8 cellular contexts compared by ENCODE assay signal in genomic region chr3:42502429-42503250, GRCh38. TPM values are rescaled to one million over a fixed set of nuclear protein-coding genes. Genes with fewer than 3 reads are reported as not detected.
DNase-seq lines count a peak whose midpoint lies in the region; ATAC-seq and TF ChIP-seq lines count a peak whose summit lies in the region.

A gene with protein sequence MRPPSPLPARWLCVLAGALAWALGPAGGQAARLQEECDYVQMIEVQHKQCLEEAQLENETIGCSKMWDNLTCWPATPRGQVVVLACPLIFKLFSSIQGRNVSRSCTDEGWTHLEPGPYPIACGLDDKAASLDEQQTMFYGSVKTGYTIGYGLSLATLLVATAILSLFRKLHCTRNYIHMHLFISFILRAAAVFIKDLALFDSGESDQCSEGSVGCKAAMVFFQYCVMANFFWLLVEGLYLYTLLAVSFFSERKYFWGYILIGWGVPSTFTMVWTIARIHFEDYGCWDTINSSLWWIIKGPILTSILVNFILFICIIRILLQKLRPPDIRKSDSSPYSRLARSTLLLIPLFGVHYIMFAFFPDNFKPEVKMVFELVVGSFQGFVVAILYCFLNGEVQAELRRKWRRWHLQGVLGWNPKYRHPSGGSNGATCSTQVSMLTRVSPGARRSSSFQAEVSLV (plus strand): TSS chr3:42502643. CDS start chr3:42502736, 93 bp downstream.

- H3K9ac ChIP-seq in duodenal mucosa (ENCODE audit: low read depth in 1 of 2, low read length in 2 of 2) (peak within 1 kb of the TSS; percentile 77), mesenchymal stem cell (ENCODE audit: low read length) (no peak within 1 kb of the TSS)

- no peak within 1 kb of the TSS for H3K4ac ChIP-seq in mesenchymal stem cell (ENCODE audit: low read depth in 1 of 2, low read length in 2 of 2)

- peak within 1 kb of the TSS; percentile 91 for H3K4me3 Mint-ChIP-seq in activated CD4-positive, alpha-beta memory T cell treated with anti-CD3 and anti-CD28 coated beads for 36 hours

- H3K4me3 ChIP-seq in A673 (ENCODE audit: low read depth, low read length, poor library complexity, severe bottlenecking) (peak within 1 kb of the TSS; percentile 41), duodenal mucosa (ENCODE audit: low read depth in 1 of 2, low read length in 2 of 2) (peak within 1 kb of the TSS; percentile 65 to 83), mesenchymal stem cell (ENCODE audit: insufficient read depth in 1 of 2, low read depth in 1 of 2, low read length in 2 of 2) (peak within 1 kb of the TSS; percentile 27 to 39)

- H2BK12ac ChIP-seq in mesenchymal stem cell (ENCODE audit: low read length in 2 of 2): peak within 1 kb of the TSS in 1 of 2 experiments; percentile 17

- H3K9me3 Mint-ChIP-seq in activated CD4-positive, alpha-beta memory T cell treated with anti-CD3 and anti-CD28 coated beads for 36 hours: no peaks in the 10 kb centered on the region

- POLR2A ChIA-PET in A673 (lab: Charles Lee; ENCODE audit: low non-redundant PET): no interaction called here
- POLR2A ChIA-PET in activated CD4-positive, alpha-beta memory T cell treated with anti-CD3 and anti-CD28 coated beads for 36 hours (lab: Charles Lee): interaction anchor here (0.7 to 1.9 kb wide), 9 partner anchors 10 to 1304 kb away, joined by 3 to 6 read pairs (median 5); partner anchors contain the start of genes CTNNB1, SEC22C and SS18L2

- H3K27me3 ChIP-seq in A673 (replicated peaks; ENCODE audit: insufficient read depth, low read depth, low read length, poor library complexity) (peaks cover 3% of the 10 kb centered on the region), duodenal mucosa (ENCODE audit: control insufficient read depth in 1 of 2, insufficient read depth in 2 of 2, low read length in 2 of 2) (peaks cover 7% of the 10 kb centered on the region in 2 donors), mesenchymal stem cell (ENCODE audit: control insufficient read depth in 1 of 2, insufficient read depth in 1 of 2, low read length in 2 of 2) (peaks cover 40 to 81% of the 10 kb centered on the region in 2 experiments)

- no peak within 1 kb of the TSS for H3K18ac ChIP-seq in mesenchymal stem cell (ENCODE audit: low read depth in 1 of 2, low read length in 2 of 2)

- peaks cover 44% of the 10 kb centered on the region for H3K4me1 Mint-ChIP-seq in activated CD4-positive, alpha-beta memory T cell treated with anti-CD3 and anti-CD28 coated beads for 36 hours (ENCODE audit: low read depth)

- H3K23ac ChIP-seq in mesenchymal stem cell (ENCODE audit: low read length in 2 of 2): peak within 1 kb of the TSS in 1 of 2 experiments; percentile 57

- no peak within 1 kb of the TSS for H2BK15ac ChIP-seq in mesenchymal stem cell (ENCODE audit: low read depth, poor library complexity, severe bottlenecking)

- peak within 1 kb of the TSS in 1 of 2 experiments; percentile 56 for H3K14ac ChIP-seq in mesenchymal stem cell (ENCODE audit: low read length in 2 of 2)

- no peak within 1 kb of the TSS for H2BK5ac ChIP-seq in mesenchymal stem cell (ENCODE audit: low read depth, low read length, poor library complexity, severe bottlenecking)

- H3K9me3 ChIP-seq in A673 (ENCODE audit: low read depth, low read length, poor library complexity, severe bottlenecking) (no peaks in the 10 kb centered on the region), duodenal mucosa (ENCODE audit: control insufficient read depth in 1 of 2, low read length in 2 of 2) (no peaks in the 10 kb centered on the region), mesenchymal stem cell (ENCODE audit: control insufficient read depth, low read length) (peaks cover 4% of the 10 kb centered on the region)

- DNase-seq in A673 (ENCODE audit: low spot score) (peak; percentile 70), NCI-H446 treated with DMSO at 0.1 percent for 48 hours (lab: John Stamatoyannopoulos, UW) (peak; percentile 0), mesenchymal stem cell (peak; percentile 38)
- DNase-seq in activated CD4-positive, alpha-beta memory T cell treated with anti-CD3 and anti-CD28 coated beads for 36 hours: peak; percentile 94
- DNase-seq in stimulated activated CD8-positive, alpha-beta memory T cell treated with anti-CD3 and anti-CD28 coated beads, Interleukin-12 subunit alpha, Interleukin-12 subunit beta, amount 100 ng/mL, for 24 hours (ENCODE audit: extremely low read depth): peak; percentile 73

- peaks cover 27% of the 10 kb centered on the region for H3K27me3 Mint-ChIP-seq in activated CD4-positive, alpha-beta memory T cell treated with anti-CD3 and anti-CD28 coated beads for 36 hours

- BruUV-seq in A673 (replicated peaks; lab: Mats Ljungman, UMichigan): no TSS peak

- ATAC-seq in GM18868 (IDR thresholded peaks at IDR 0.05; ENCODE audit: unreplicated experiment): peak; percentile 97
- peak; percentile 97 for ATAC-seq in HG03108 (IDR thresholded peaks at IDR 0.05; ENCODE audit: unreplicated experiment)

- WGBS in mesenchymal stem cell: 19% methylated on average over 37 of the region's 69 CpGs

- no peak for TF ChIP-seq CTCF in A673 (conservative IDR thresholded peaks at IDR 0.05; ENCODE audit: low read depth, low read length)

- CTCF ChIA-PET in A673 (lab: Charles Lee): interaction anchor here (0.6 kb wide), 1 partner anchor 32 kb away, joined by 3 read pairs; no protein-coding TSS in a partner anchor
- CTCF ChIA-PET in activated CD4-positive, alpha-beta memory T cell treated with anti-CD3 and anti-CD28 coated beads for 36 hours (lab: Charles Lee): interaction anchor here (0.6 to 3.2 kb wide), 26 partner anchors 9 to 379 kb away, joined by 3 to 76 read pairs (median 6); no protein-coding TSS in a partner anchor

- H2BK120ac ChIP-seq in mesenchymal stem cell (ENCODE audit: low read depth, low read length): peak within 1 kb of the TSS; percentile 11

- peak within 1 kb of the TSS; percentile 3 for H4K8ac ChIP-seq in mesenchymal stem cell (ENCODE audit: low read length)

- H2AFZ ChIP-seq in mesenchymal stem cell (ENCODE audit: low read depth, low read length): no peak within 1 kb of the TSS

- H2AK5ac ChIP-seq in mesenchymal stem cell (ENCODE audit: low read length, severe bottlenecking): no peak within 1 kb of the TSS

- H3K4me1 ChIP-seq in A673 (ENCODE audit: insufficient read depth, low read length, poor library complexity, severe bottlenecking): no peaks in the 10 kb centered on the region
- H3K4me1 ChIP-seq in duodenal mucosa (ENCODE audit: control insufficient read depth in 1 of 2, insufficient read depth in 2 of 2, low read length in 2 of 2): peaks cover 47 to 50% of the 10 kb centered on the region in 2 donors
- peaks cover 18% of the 10 kb centered on the region for H3K4me1 ChIP-seq in mesenchymal stem cell (ENCODE audit: control insufficient read depth, insufficient read depth, low read depth, low read length)

- no peak within 1 kb of the TSS for H3K27ac ChIP-seq in A673 (ENCODE audit: low read depth, low read length, poor library complexity, severe bottlenecking)
- peak within 1 kb of the TSS; percentile 34 for H3K27ac ChIP-seq in duodenal mucosa (ENCODE audit: low read depth, low read length)
- H3K27ac ChIP-seq in mesenchymal stem cell (ENCODE audit: low read length, poor library complexity, severe bottlenecking): no peak within 1 kb of the TSS

- intact Hi-C loops in A673 (cut with micrococcal nuclease; ENCODE audit: unreplicated experiment): loop anchor here (5.0 kb wide), 1 partner anchor 35 kb away; no protein-coding TSS in a partner anchor
- intact Hi-C loops in activated CD4-positive, alpha-beta memory T cell treated with anti-CD3 and anti-CD28 coated beads for 36 hours (cut with micrococcal nuclease): loop anchor here (1.0 to 5.0 kb wide), 6 partner anchors 17 to 136 kb away; partner anchors contain the start of gene NKTR

- no peaks in the 10 kb centered on the region for H3K79me1 ChIP-seq in mesenchymal stem cell (replicated peaks; ENCODE audit: low read length, poor library complexity, severe bottlenecking)

- H3K27ac Mint-ChIP-seq in activated CD4-positive, alpha-beta memory T cell treated with anti-CD3 and anti-CD28 coated beads for 36 hours: peak within 1 kb of the TSS; percentile 50

- H3K36me3 ChIP-seq in A673 (ENCODE audit: insufficient read depth, low read length, poor library complexity, severe bottlenecking) (no peaks in the 10 kb centered on the region), duodenal mucosa (ENCODE audit: control insufficient read depth in 1 of 2, insufficient read depth in 2 of 2, low read length in 2 of 2) (no peaks in the 10 kb centered on the region), mesenchymal stem cell (ENCODE audit: control insufficient read depth in 1 of 2, insufficient read depth in 2 of 2, low read depth in 1 of 2, low read length in 2 of 2) (no peaks in the 10 kb centered on the region)

- no peak within 1 kb of the TSS for H4K91ac ChIP-seq in mesenchymal stem cell (ENCODE audit: low read length)

- no peaks in the 10 kb centered on the region for H3K36me3 Mint-ChIP-seq in activated CD4-positive, alpha-beta memory T cell treated with anti-CD3 and anti-CD28 coated beads for 36 hours

- H3K4me2 ChIP-seq in mesenchymal stem cell (ENCODE audit: low read length, poor library complexity, severe bottlenecking): peak within 1 kb of the TSS; percentile 77

RNA-seq across cellular contexts. Expression of the gene that starts here (rescaled TPM):
- total RNA-seq in A673 (2021): 0.26 and 0.31 TPM in 2 replicates
- 1 to 10 TPM; 5.9 to 6.5 TPM for total RNA-seq in activated CD4-positive, alpha-beta memory T cell treated with anti-CD3 and anti-CD28 coated beads for 36 hours
- polyA plus RNA-seq in mesenchymal stem cell (2013, experiment 1 of 2): 3.8 TPM
- polyA plus RNA-seq in mesenchymal stem cell (2013, experiment 2 of 2): 3.9 TPM

Comparison
In these comparisons a context has a peak if more than half of its experiments do, and no peak if none do; other contexts are left out.
1. Peak in DNase-seq and H3K4me3 ChIP-seq in A673; RNA of the gene not detected or under 1 TPM.
2. DNase-seq: peak in every context shown above with its lines; median percentile 94 in activated CD4-positive, alpha-beta memory T cell treated with anti-CD3 and anti-CD28 coated beads for 36 hours; 73 in stimulated activated CD8-positive, alpha-beta memory T cell treated with anti-CD3 and anti-CD28 coated beads, Interleukin-12 subunit alpha, Interleukin-12 subunit beta, amount 100 ng/mL, for 24 hours; 70 in A673; 38 in mesenchymal stem cell; 0 in NCI-H446 treated with DMSO at 0.1 percent for 48 hours.